Comparison of ENCODE assay signal across 1 cellular context in genomic region chr1:224392411-224393249, GRCh38.
TF ChIP-seq lines count a peak whose summit lies in the region.

No MANE protein-coding gene starts in this region.

TF ChIP-seq in K562, 482 proteins besides CTCF, POLR2A, EP300 and RAD21 (continued from another document and continues in another):
- TF ChIP-seq ARID1B (IDR thresholded peaks at IDR 0.05), result peak; percentile 97
- TF ChIP-seq CTBP1 (IDR thresholded peaks at IDR 0.05; ENCODE audit: borderline replicate concordance), result no peak
- TF ChIP-seq KLF16 (IDR thresholded peaks at IDR 0.05), result peak; percentile 91
- no peak for TF ChIP-seq FOXP1 (CRISPR knock-in tag; IDR thresholded peaks at IDR 0.05)
- TF ChIP-seq CXXC5 (CRISPR knock-in tag; IDR thresholded peaks at IDR 0.05), result peak; percentile 45
- peak; percentile 68; the same call in 1 of the 2 replicates for TF ChIP-seq CREB1 (IDR thresholded peaks at IDR 0.05)
- no peak for TF ChIP-seq CREB1 (CRISPR knock-in tag; IDR thresholded peaks at IDR 0.05)
- TF ChIP-seq FOSL1 (tag; conservative IDR thresholded peaks at IDR 0.05), result peak; percentile 96
- peak; percentile 48 for TF ChIP-seq MEIS2 (IDR thresholded peaks at IDR 0.05; ENCODE audit: partially characterized antibody)
- TF ChIP-seq TEAD2 (tag; IDR thresholded peaks at IDR 0.05), result no peak
- TF ChIP-seq NFIC (IDR thresholded peaks at IDR 0.05), result peak; percentile 85
- TF ChIP-seq PYGO2 (tag; IDR thresholded peaks at IDR 0.05), result no peak
- no peak for TF ChIP-seq ZFX (CRISPR knock-in tag; IDR thresholded peaks at IDR 0.05)
- TF ChIP-seq MGA (IDR thresholded peaks at IDR 0.05), result peak; percentile 11; the same call in 1 of the 2 replicates
- peak; percentile 97 for TF ChIP-seq TEAD4 (IDR thresholded peaks at IDR 0.05; ENCODE audit: low read length)
- no peak for TF ChIP-seq TEAD4 (CRISPR knock-in tag; IDR thresholded peaks at IDR 0.05; ENCODE audit: borderline replicate concordance)
- no peak for TF ChIP-seq HIVEP1 (CRISPR knock-in tag; IDR thresholded peaks at IDR 0.05)
- no peak for TF ChIP-seq PHB (CRISPR knock-in tag; IDR thresholded peaks at IDR 0.05)
- no peak for TF ChIP-seq ZBTB43 (CRISPR knock-in tag; IDR thresholded peaks at IDR 0.05)
- 0 out of 2 replicates have a peak, but pooled peaks have one; percentile 67 for TF ChIP-seq ZBTB9 (CRISPR knock-in tag; IDR thresholded peaks at IDR 0.05)
- TF ChIP-seq AFF4 (CRISPR knock-in tag; IDR thresholded peaks at IDR 0.05), result no peak
- no peak for TF ChIP-seq TFAP4 (CRISPR knock-in tag; IDR thresholded peaks at IDR 0.05; ENCODE audit: borderline replicate concordance)
- peak; percentile 81 to 84 for TF ChIP-seq TRIM24 (IDR thresholded peaks at IDR 0.05)
- TF ChIP-seq CHAMP1 (IDR thresholded peaks at IDR 0.05), result peak; percentile 83; the same call in 1 of the 2 replicates
- TF ChIP-seq ARNT (IDR thresholded peaks at IDR 0.05), result peak; percentile 65 to 88; a peak in 3 of 4 replicates
- peak; percentile 85 for TF ChIP-seq SMARCC2 (IDR thresholded peaks at IDR 0.05; ENCODE audit: low read depth)
- no peak for TF ChIP-seq ETV6 (IDR thresholded peaks at IDR 0.05; ENCODE audit: borderline replicate concordance in 1 of 2, low read depth in 2 of 2, low read length in 1 of 2)
- no peak for TF ChIP-seq ETV6 (CRISPR knock-in tag; IDR thresholded peaks at IDR 0.05; ENCODE audit: borderline replicate concordance)
- TF ChIP-seq SMARCE1 (IDR thresholded peaks at IDR 0.05), result peak; percentile 89
- TF ChIP-seq PML (IDR thresholded peaks at IDR 0.05; ENCODE audit: low read length), result peak; percentile 95
- no peak for TF ChIP-seq ATF1 (CRISPR knock-in tag; IDR thresholded peaks at IDR 0.05)
- TF ChIP-seq ATF1 (tag; IDR thresholded peaks at IDR 0.05), result peak; percentile 34; the same call in 1 of the 2 replicates
- peak; percentile 51; the same call in 1 of the 2 replicates for TF ChIP-seq L3MBTL2 (IDR thresholded peaks at IDR 0.05)
- 0 out of 2 replicates have a peak, but pooled peaks have one; percentile 40 for TF ChIP-seq ZNF584 (CRISPR knock-in tag; IDR thresholded peaks at IDR 0.05; ENCODE audit: low read depth)
- peak; percentile 74 for TF ChIP-seq HDAC3 (IDR thresholded peaks at IDR 0.05; ENCODE audit: borderline replicate concordance, partially characterized antibody)
- peak in 1 of 2 experiments; percentile 28 for TF ChIP-seq E2F6 (IDR thresholded peaks at IDR 0.05; ENCODE audit: borderline replicate concordance in 1 of 2, extremely low read depth in 1 of 2, insufficient read depth in 1 of 2, insufficient read length in 1 of 2, low read depth in 1 of 2, low read length in 1 of 2, poor library complexity in 1 of 2, severe bottlenecking in 1 of 2)
- no peak for TF ChIP-seq ZNF507 (tag; conservative IDR thresholded peaks at IDR 0.05)
- peak; percentile 30; the same call in 1 of the 2 replicates for TF ChIP-seq EP400 (IDR thresholded peaks at IDR 0.05)
